ENCODE assay signal across 1 cellular context in the genomic region with DNA sequence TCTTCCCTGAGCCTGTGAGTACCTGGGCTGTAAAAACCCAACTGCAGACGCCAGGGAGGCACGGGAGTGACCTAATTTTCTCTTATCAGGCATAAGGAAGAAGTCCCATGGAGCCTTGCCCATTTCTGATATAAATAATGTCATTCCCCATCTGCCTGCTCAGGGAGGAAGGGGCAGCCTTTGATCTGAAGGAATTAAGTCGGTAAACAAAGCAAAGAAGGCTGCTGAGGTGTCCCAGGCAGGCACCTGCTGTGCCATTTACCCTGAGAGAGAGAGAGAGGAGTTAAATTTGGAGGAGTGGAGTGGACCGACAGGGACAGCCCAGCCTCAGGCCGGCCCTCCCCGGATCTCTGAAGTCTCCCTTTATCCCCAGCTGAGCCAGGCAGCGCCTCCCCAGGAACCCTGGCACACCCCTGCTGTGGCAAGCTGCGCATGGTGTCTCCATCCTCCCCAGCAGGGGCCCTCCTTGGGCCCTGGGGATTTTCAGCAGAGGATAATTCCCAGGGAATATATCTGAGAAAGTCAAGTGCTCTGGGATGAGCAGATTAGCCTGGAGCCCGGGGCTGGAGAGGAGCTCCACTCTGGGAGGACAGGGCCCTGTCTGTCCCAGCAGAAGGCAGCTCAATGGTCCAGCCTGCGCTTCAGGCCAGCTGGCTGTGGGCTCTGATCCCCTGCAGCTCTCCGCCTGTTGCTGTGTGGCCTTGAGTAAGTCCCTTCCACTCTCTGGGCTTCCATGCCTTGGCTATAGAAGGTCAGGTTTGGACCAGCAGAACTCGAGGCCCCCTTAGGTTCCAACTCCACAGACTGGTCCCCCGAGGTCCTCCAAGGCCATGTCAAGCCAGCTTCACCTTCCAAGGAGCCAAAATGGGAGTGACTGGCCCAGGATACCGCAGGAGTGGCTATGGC.
TF ChIP-seq lines count a peak whose summit lies in the region.

No MANE protein-coding gene starts in this region.

TF ChIP-seq in HEK293, 187 proteins besides CTCF, POLR2A, EP300 and RAD21 (continued from another document):
- TF ChIP-seq BCL6B (tag by site-specific recombination; IDR thresholded peaks at IDR 0.05) (no peak), SCRT2 (tag by site-specific recombination; IDR thresholded peaks at IDR 0.05) (peak; percentile 38; the same call in 1 of the 2 replicates), ZNF555 (tag by site-specific recombination; conservative IDR thresholded peaks at IDR 0.05) (no peak), GLI2 (tag by site-specific recombination; IDR thresholded peaks at IDR 0.05; ENCODE audit: borderline replicate concordance, low read depth) (no peak), ZNF629 (tag by site-specific recombination; IDR thresholded peaks at IDR 0.05) (peak; percentile 12; the same call in 1 of the 2 replicates), WT1 (tag by site-specific recombination; IDR thresholded peaks at IDR 0.05) (peak; percentile 81), TCF7L2 (IDR thresholded peaks at IDR 0.05; ENCODE audit: borderline replicate concordance, low read depth, low read length) (peak; percentile 57; the same call in 1 of the 2 replicates), ZNF792 (tag by site-specific recombination; IDR thresholded peaks at IDR 0.05) (no peak), ZNF654 (tag by site-specific recombination; IDR thresholded peaks at IDR 0.05; ENCODE audit: low read depth) (no peak), ZNF341 (tag by site-specific recombination; IDR thresholded peaks at IDR 0.05; ENCODE audit: low read depth) (peak; percentile 71), SP7 (tag by site-specific recombination; IDR thresholded peaks at IDR 0.05) (0 out of 2 replicates have a peak, but pooled peaks have one; percentile 40), ZNF596 (tag by site-specific recombination; IDR thresholded peaks at IDR 0.05) (peak; percentile 60), ZNF404 (tag by site-specific recombination; IDR thresholded peaks at IDR 0.05) (no peak), SALL2 (tag by site-specific recombination; IDR thresholded peaks at IDR 0.05; ENCODE audit: borderline replicate concordance) (no peak), SP2 (tag by site-specific recombination; IDR thresholded peaks at IDR 0.05) (no peak), ZNF148 (tag by site-specific recombination; IDR thresholded peaks at IDR 0.05; ENCODE audit: borderline replicate concordance) (no peak), GLIS1 (tag by site-specific recombination; IDR thresholded peaks at IDR 0.05) (peak; percentile 97), ZNF423 (tag by site-specific recombination; IDR thresholded peaks at IDR 0.05) (peak; percentile 79), ZNF16 (tag by site-specific recombination; IDR thresholded peaks at IDR 0.05; ENCODE audit: low read depth) (no peak), ZNF488 (tag by site-specific recombination; IDR thresholded peaks at IDR 0.05) (no peak), ZSCAN16 (tag by site-specific recombination; IDR thresholded peaks at IDR 0.05) (no peak), ZNF335 (tag by site-specific recombination; conservative IDR thresholded peaks at IDR 0.05) (peak; percentile 81), ZNF677 (tag by site-specific recombination; IDR thresholded peaks at IDR 0.05) (no peak), ZNF768 (tag by site-specific recombination; IDR thresholded peaks at IDR 0.05) (0 out of 2 replicates have a peak, but pooled peaks have one; percentile 53), ZSCAN30 (tag by site-specific recombination; IDR thresholded peaks at IDR 0.05) (0 out of 2 replicates have a peak, but pooled peaks have one; percentile 3), OSR2 (tag by site-specific recombination; IDR thresholded peaks at IDR 0.05) (peak; percentile 86), ZNF157 (tag by site-specific recombination; IDR thresholded peaks at IDR 0.05) (no peak), ZNF548 (tag by site-specific recombination; IDR thresholded peaks at IDR 0.05) (no peak), ZFHX2 (tag by site-specific recombination; conservative IDR thresholded peaks at IDR 0.05) (no peak), FEZF1 (tag by site-specific recombination; IDR thresholded peaks at IDR 0.05) (no peak), KLF7 (tag by site-specific recombination; IDR thresholded peaks at IDR 0.05; ENCODE audit: borderline replicate concordance) (no peak), HOXD13 (CRISPR knock-in tag; IDR thresholded peaks at IDR 0.05; ENCODE audit: borderline replicate concordance) (no peak), ZNF121 (tag by site-specific recombination; IDR thresholded peaks at IDR 0.05) (no peak), ZNF664 (tag by site-specific recombination; IDR thresholded peaks at IDR 0.05) (no peak), ZIC2 (tag by site-specific recombination; IDR thresholded peaks at IDR 0.05) (peak; percentile 99), ZNF324 (tag by site-specific recombination; IDR thresholded peaks at IDR 0.05) (no peak)
- TF ChIP-seq, protein P1, sequence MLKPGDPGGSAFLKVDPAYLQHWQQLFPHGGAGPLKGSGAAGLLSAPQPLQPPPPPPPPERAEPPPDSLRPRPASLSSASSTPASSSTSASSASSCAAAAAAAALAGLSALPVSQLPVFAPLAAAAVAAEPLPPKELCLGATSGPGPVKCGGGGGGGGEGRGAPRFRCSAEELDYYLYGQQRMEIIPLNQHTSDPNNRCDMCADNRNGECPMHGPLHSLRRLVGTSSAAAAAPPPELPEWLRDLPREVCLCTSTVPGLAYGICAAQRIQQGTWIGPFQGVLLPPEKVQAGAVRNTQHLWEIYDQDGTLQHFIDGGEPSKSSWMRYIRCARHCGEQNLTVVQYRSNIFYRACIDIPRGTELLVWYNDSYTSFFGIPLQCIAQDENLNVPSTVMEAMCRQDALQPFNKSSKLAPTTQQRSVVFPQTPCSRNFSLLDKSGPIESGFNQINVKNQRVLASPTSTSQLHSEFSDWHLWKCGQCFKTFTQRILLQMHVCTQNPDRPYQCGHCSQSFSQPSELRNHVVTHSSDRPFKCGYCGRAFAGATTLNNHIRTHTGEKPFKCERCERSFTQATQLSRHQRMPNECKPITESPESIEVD (tag by site-specific recombination; IDR thresholded peaks at IDR 0.05): no peak
- TF ChIP-seq, protein P2, sequence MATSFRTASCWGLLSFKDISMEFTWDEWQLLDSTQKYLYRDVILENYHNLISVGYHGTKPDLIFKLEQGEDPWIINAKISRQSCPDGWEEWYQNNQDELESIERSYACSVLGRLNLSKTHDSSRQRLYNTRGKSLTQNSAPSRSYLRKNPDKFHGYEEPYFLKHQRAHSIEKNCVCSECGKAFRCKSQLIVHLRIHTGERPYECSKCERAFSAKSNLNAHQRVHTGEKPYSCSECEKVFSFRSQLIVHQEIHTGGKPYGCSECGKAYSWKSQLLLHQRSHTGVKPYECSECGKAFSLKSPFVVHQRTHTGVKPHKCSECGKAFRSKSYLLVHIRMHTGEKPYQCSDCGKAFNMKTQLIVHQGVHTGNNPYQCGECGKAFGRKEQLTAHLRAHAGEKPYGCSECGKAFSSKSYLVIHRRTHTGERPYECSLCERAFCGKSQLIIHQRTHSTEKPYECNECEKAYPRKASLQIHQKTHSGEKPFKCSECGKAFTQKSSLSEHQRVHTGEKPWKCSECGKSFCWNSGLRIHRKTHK (tag by site-specific recombination; IDR thresholded peaks at IDR 0.05): no peak
- TF ChIP-seq, protein P3, sequence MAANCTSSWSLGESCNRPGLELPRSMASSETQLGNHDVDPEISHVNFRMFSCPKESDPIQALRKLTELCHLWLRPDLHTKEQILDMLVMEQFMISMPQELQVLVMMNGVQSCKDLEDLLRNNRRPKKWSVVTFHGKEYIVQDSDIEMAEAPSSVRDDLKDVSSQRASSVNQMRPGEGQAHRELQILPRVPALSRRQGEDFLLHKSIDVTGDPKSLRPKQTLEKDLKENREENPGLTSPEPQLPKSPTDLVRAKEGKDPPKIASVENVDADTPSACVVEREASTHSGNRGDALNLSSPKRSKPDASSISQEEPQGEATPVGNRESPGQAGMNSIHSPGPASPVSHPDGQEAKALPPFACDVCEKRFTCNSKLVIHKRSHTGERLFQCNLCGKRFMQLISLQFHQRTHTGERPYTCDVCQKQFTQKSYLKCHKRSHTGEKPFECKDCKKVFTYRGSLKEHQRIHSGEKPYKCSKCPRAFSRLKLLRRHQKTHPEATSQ (tag by site-specific recombination; IDR thresholded peaks at IDR 0.05): no peak
- TF ChIP-seq, protein P4, sequence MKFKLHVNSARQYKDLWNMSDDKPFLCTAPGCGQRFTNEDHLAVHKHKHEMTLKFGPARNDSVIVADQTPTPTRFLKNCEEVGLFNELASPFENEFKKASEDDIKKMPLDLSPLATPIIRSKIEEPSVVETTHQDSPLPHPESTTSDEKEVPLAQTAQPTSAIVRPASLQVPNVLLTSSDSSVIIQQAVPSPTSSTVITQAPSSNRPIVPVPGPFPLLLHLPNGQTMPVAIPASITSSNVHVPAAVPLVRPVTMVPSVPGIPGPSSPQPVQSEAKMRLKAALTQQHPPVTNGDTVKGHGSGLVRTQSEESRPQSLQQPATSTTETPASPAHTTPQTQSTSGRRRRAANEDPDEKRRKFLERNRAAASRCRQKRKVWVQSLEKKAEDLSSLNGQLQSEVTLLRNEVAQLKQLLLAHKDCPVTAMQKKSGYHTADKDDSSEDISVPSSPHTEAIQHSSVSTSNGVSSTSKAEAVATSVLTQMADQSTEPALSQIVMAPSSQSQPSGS (tag by site-specific recombination; IDR thresholded peaks at IDR 0.05; ENCODE audit: low read depth): no peak
- TF ChIP-seq, protein P5, sequence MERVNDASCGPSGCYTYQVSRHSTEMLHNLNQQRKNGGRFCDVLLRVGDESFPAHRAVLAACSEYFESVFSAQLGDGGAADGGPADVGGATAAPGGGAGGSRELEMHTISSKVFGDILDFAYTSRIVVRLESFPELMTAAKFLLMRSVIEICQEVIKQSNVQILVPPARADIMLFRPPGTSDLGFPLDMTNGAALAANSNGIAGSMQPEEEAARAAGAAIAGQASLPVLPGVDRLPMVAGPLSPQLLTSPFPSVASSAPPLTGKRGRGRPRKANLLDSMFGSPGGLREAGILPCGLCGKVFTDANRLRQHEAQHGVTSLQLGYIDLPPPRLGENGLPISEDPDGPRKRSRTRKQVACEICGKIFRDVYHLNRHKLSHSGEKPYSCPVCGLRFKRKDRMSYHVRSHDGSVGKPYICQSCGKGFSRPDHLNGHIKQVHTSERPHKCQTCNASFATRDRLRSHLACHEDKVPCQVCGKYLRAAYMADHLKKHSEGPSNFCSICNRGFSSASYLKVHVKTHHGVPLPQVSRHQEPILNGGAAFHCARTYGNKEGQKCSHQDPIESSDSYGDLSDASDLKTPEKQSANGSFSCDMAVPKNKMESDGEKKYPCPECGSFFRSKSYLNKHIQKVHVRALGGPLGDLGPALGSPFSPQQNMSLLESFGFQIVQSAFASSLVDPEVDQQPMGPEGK (tag by site-specific recombination; IDR thresholded peaks at IDR 0.05): peak; percentile 66; the same call in 1 of the 2 replicates
- TF ChIP-seq, protein P6, sequence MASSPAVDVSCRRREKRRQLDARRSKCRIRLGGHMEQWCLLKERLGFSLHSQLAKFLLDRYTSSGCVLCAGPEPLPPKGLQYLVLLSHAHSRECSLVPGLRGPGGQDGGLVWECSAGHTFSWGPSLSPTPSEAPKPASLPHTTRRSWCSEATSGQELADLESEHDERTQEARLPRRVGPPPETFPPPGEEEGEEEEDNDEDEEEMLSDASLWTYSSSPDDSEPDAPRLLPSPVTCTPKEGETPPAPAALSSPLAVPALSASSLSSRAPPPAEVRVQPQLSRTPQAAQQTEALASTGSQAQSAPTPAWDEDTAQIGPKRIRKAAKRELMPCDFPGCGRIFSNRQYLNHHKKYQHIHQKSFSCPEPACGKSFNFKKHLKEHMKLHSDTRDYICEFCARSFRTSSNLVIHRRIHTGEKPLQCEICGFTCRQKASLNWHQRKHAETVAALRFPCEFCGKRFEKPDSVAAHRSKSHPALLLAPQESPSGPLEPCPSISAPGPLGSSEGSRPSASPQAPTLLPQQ (tag by site-specific recombination; IDR thresholded peaks at IDR 0.05): peak; percentile 88
